In genomic region chr12:108559748-108560147, GRCh38 we compare ENCODE assay signal across 8 cellular contexts. TPM values are rescaled to one million over a fixed set of nuclear protein-coding genes. Genes with fewer than 3 reads are reported as not detected.
DNase-seq lines count a peak whose midpoint lies in the region; ATAC-seq, FAIRE-seq and TF ChIP-seq lines count a peak whose summit lies in the region.

No MANE protein-coding gene starts in this region.

- no peak for TF ChIP-seq POLR2A in right lobe of liver (IDR thresholded peaks at IDR 0.05)

- peaks cover 60% of the 10 kb centered on the region for H4K20me1 ChIP-seq in astrocyte (ENCODE audit: insufficient read depth, low read length)

- peak overlapping the region; percentile 99 for H3K9ac ChIP-seq in astrocyte (ENCODE audit: low read length)

- intact Hi-C loops in heart right ventricle (cut with DNase I), result loop anchor here in 9 of 10 donors (5.0 to 10.0 kb wide), 9 partner anchors 173 to 535 kb away; partner anchors contain the start of genes ALKBH2 (in 5 of the 9), SSH1 (in 4 of the 9), CORO1C (in 2 of the 9) and UNG (in 1 of the 9)
- intact Hi-C loops in left cardiac atrium (cut with DNase I), result loop anchor here (5.0 to 10.0 kb wide), 3 partner anchors 295 to 535 kb away; partner anchors contain the start of genes ALKBH2 (in 2 of the 2), SSH1 (in 1 of the 2) and UNG (in 1 of the 2)
- intact Hi-C loops in right lobe of liver (cut with DNase I), result no loop called here
- intact Hi-C loops in upper lobe of right lung (cut with DNase I), result loop anchor here (5.0 to 10.0 kb wide), 2 partner anchors 58 to 245 kb away; no protein-coding TSS in a partner anchor

- no peak for DNase-seq in heart right ventricle
- no peak for DNase-seq in left cardiac atrium
- DNase-seq in astrocyte (ENCODE audit: low read depth), result no peak
- no peak for DNase-seq in right lobe of liver
- DNase-seq in upper lobe of right lung, result no peak
- DNase-seq in stimulated activated CD4-positive, alpha-beta T cell treated with anti-CD3 and anti-CD28 coated beads, Interleukin-4, amount 100 ng/mL, for 4 hours, result no peak
- no peak for DNase-seq in stimulated activated CD4-positive, alpha-beta T cell treated with anti-CD3 and anti-CD28 coated beads, Interleukin-1b, Interleukin-23, amount 100 ng/mL, for 48 hours
- DNase-seq in DMS79 treated with DMSO at 0.1 percent for 48 hours (lab: John Stamatoyannopoulos, UW), result no peak

- H3K9me3 ChIP-seq in heart right ventricle, result no peaks in the 10 kb centered on the region
- H3K9me3 ChIP-seq in astrocyte (ENCODE audit: insufficient read depth, low read depth, low read length), result no peaks in the 10 kb centered on the region
- H3K9me3 ChIP-seq in right lobe of liver, result no peaks in the 10 kb centered on the region
- no peaks in the 10 kb centered on the region for H3K9me3 ChIP-seq in upper lobe of right lung

- peak overlapping the region; percentile 100 for H3K27ac Mint-ChIP-seq in astrocyte (ENCODE audit: unreplicated experiment)

- H3K79me2 ChIP-seq in astrocyte (ENCODE audit: insufficient read depth, low read length), result peaks cover 81% of the 10 kb centered on the region

- no peaks in the 10 kb centered on the region for H3K27me3 Mint-ChIP-seq in astrocyte (ENCODE audit: low read depth, unreplicated experiment)

- ATAC-seq in heart right ventricle (no peak), left cardiac atrium (no peak), right lobe of liver (no peak), upper lobe of right lung (no peak)

- 48 to 60% methylated on average over 3 of the region's 3 CpGs for WGBS in heart right ventricle, 2 donors
- 28% methylated on average over 2 of the region's 3 CpGs for WGBS in right lobe of liver (ENCODE audit: insufficient coverage, low coverage, low lambda C conversion rate, missing lambda C conversion rate)

- peaks cover 5% of the 10 kb centered on the region for H3K36me3 Mint-ChIP-seq in astrocyte (ENCODE audit: low read depth, unreplicated experiment)

- H3K4me3 Mint-ChIP-seq in astrocyte (ENCODE audit: unreplicated experiment), result peak overlapping the region; percentile 100

- H3K36me3 ChIP-seq in heart right ventricle (peaks cover 0 to 38% (median 8%) of the 10 kb centered on the region in 9 donors), astrocyte (ENCODE audit: insufficient read depth, low read length) (peaks cover 11% of the 10 kb centered on the region), right lobe of liver (peaks cover 0 to 5% (median 0%) of the 10 kb centered on the region in 4 donors), upper lobe of right lung (peaks cover 30% of the 10 kb centered on the region)

- H3K4me1 Mint-ChIP-seq in astrocyte (ENCODE audit: low read depth, unreplicated experiment), result peaks cover 35% of the 10 kb centered on the region

- TF ChIP-seq CTCF in heart right ventricle (IDR thresholded peaks at IDR 0.05) (no peak), astrocyte (IDR thresholded peaks at IDR 0.05; ENCODE audit: insufficient read depth, low read depth, low read length) (no peak), right lobe of liver (IDR thresholded peaks at IDR 0.05) (no peak), upper lobe of right lung (IDR thresholded peaks at IDR 0.05) (no peak)

- H3K4me1 ChIP-seq in heart right ventricle (peaks cover 5 to 81% (median 72%) of the 10 kb centered on the region in 9 donors), astrocyte (ENCODE audit: insufficient read depth, low read length) (peaks cover 20% of the 10 kb centered on the region), right lobe of liver (peaks cover 0 to 22% (median 7%) of the 10 kb centered on the region in 4 donors), upper lobe of right lung (peaks cover 37% of the 10 kb centered on the region)

- H3K4me2 ChIP-seq in astrocyte (ENCODE audit: low read length), result peak overlapping the region; percentile 93

- no peaks in the 10 kb centered on the region for H3K9me3 Mint-ChIP-seq in astrocyte (ENCODE audit: unreplicated experiment)

- FAIRE-seq in astrocyte (lab: Jason Lieb, UNC), result no peak

- no peaks in the 10 kb centered on the region for H3K27me3 ChIP-seq in heart right ventricle
- no peaks in the 10 kb centered on the region for H3K27me3 ChIP-seq in astrocyte (ENCODE audit: insufficient read depth, low read length)
- no peaks in the 10 kb centered on the region for H3K27me3 ChIP-seq in right lobe of liver
- no peaks in the 10 kb centered on the region for H3K27me3 ChIP-seq in upper lobe of right lung

- H3K4me3 ChIP-seq in heart right ventricle (peak overlapping the region in 9 of 10 donors; percentile 57 to 99 (median 89)), astrocyte (ENCODE audit: insufficient read depth, low read depth, low read length) (peak overlapping the region; percentile 94), right lobe of liver (peak overlapping the region; percentile 76 to 86 (median 77)), upper lobe of right lung (peak overlapping the region; percentile 90)

- no peak overlapping the region for H2AFZ ChIP-seq in astrocyte (ENCODE audit: low read depth, low read length)

- H3K27ac ChIP-seq in heart right ventricle, result no peak overlapping the region
- peak overlapping the region; percentile 98 for H3K27ac ChIP-seq in astrocyte (ENCODE audit: low read depth, low read length)
- no peak overlapping the region for H3K27ac ChIP-seq in right lobe of liver
- H3K27ac ChIP-seq in upper lobe of right lung, result no peak overlapping the region

RNA-seq across cellular contexts. Expression of gene SART3, which starts 1.2 kb away (rescaled TPM):
- total RNA-seq in heart right ventricle (10 to 100 TPM; 20.7 to 38.0 (median 25.2) TPM), left cardiac atrium (10 to 100 TPM; 24.5 to 25.3 TPM), astrocyte (39.9 and 48.4 TPM in 2 replicates), right lobe of liver (10 to 100 TPM; 13.2 to 28.4 (median 20.6) TPM), upper lobe of right lung (44.8 TPM)
- polyA plus RNA-seq in heart right ventricle, result 10 to 100 TPM; 13.5 to 18.3 TPM

RNA-seq across cellular contexts. Expression of gene ISCU, which starts 2.6 kb away (rescaled TPM):
- 100 to 1,000 TPM; 321 to 630 (median 522) TPM for total RNA-seq in heart right ventricle
- polyA plus RNA-seq in heart right ventricle, result 100 to 1,000 TPM; 164 to 215 TPM
- total RNA-seq in left cardiac atrium, result 100 to 1,000 TPM; 241 to 261 TPM
- 121 and 124 TPM in 2 replicates for total RNA-seq in astrocyte
- total RNA-seq in right lobe of liver, result 10 to 100 TPM; 36.7 to 81.8 (median 58.4) TPM
- 138 TPM for total RNA-seq in upper lobe of right lung

RNA-seq across cellular contexts. Expression of gene TMEM119, which starts 38.1 kb away (rescaled TPM):
- total RNA-seq in heart right ventricle, result 1 to 10 TPM in 8 of 10 donors, under 1 TPM in 2; 0.57 to 6.9 (median 2.0) TPM
- polyA plus RNA-seq in heart right ventricle, result 1 to 10 TPM; 1.0 to 2.2 TPM
- total RNA-seq in left cardiac atrium, result 1 to 10 TPM; 3.0 to 4.3 TPM
- total RNA-seq in astrocyte, result 0.91 and 1.8 TPM in 2 replicates
- total RNA-seq in right lobe of liver, result under 1 TPM in 4 of 6 experiments, not detected in 2; 0.09 to 0.38 (median 0.22) TPM
- total RNA-seq in upper lobe of right lung, result 43.8 TPM

RNA-seq across cellular contexts. Expression of gene FICD, which starts 44.7 kb away (rescaled TPM):
- total RNA-seq in heart right ventricle (1 to 10 TPM; 2.1 to 4.4 (median 2.8) TPM), left cardiac atrium (1 to 10 TPM; 4.6 to 6.3 TPM), astrocyte (3.5 and 4.7 TPM in 2 replicates), right lobe of liver (1 to 10 TPM; 2.8 to 8.4 (median 5.6) TPM), upper lobe of right lung (10.3 TPM)
- polyA plus RNA-seq in heart right ventricle, result 1 to 10 TPM; 2.1 to 3.7 TPM

Comparison
In these comparisons a context has a peak if more than half of its experiments do, and no peak if none do; other contexts are left out.
1. intact Hi-C loops: an anchor here in heart right ventricle (5.0 to 10.0 kb wide), left cardiac atrium (5.0 to 10.0 kb wide) and upper lobe of right lung (5.0 to 10.0 kb wide); none called in right lobe of liver.